8 cellular contexts compared by ENCODE assay signal in the genomic region with DNA sequence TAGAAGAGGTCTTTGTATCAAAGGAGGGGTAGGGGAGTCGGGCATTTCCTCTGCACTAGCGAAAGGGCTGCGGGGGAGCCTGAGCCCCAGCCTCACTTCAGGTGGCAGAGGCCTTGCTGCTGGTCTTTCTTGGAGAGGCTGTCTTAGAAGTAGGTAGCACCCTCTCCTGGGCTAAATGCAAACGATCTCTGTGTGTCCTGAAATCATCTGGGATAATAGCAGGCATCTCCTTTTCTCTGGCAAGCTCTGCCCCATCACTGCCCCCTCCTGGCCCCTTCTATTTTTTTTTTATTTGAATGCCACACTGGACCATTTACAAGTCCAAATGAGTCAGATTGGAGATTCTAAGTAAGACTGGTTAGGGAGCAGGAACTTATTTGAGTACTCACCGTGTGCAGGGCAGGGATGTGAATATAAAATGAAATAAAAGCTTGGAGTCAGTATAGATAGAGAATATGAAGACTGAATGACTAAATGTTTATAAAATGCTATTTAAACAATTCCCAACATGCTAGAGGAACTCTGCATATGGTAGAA.
DNase-seq lines count a peak whose midpoint lies in the region; ATAC-seq and TF ChIP-seq lines count a peak whose summit lies in the region.

No MANE protein-coding gene starts in this region.

- WGBS in aorta, 2 donors = 48 to 49% methylated on average over 5 of the region's 5 CpGs

- H3K27ac ChIP-seq in naive thymus-derived CD4-positive, alpha-beta T cell (ENCODE audit: low read depth, low read length) = no peak overlapping the region
- no peak overlapping the region for H3K27ac ChIP-seq in aorta (ENCODE audit: low read depth in 1 of 2, low read length in 2 of 2)

- CTCF ChIA-PET in activated CD4-positive, alpha-beta memory T cell treated with anti-CD3 and anti-CD28 coated beads, Interleukin-2, amount 10 ng/mL, durations not matched to agents 7 days and 5 days (lab: Charles Lee) = interaction anchor here (0.9 to 2.4 kb wide), 6 partner anchors 25 to 397 kb away, joined by 3 to 9 read pairs (median 3); a partner anchor contains a TSS
- CTCF ChIA-PET in naive thymus-derived CD4-positive, alpha-beta T cell (lab: Charles Lee) = interaction anchor here (0.6 to 1.5 kb wide), 4 partner anchors 42 to 396 kb away, joined by 3 to 6 read pairs (median 3); a partner anchor contains a TSS

- DNase-seq in D341Med (ENCODE audit: low spot score) (peak; percentile 81), HFFc6 (peak; percentile 91), NCI-H524 (lab: John Stamatoyannopoulos, UW) (peak; percentile 82 to 90), fibroblast of gingiva (ENCODE audit: low read depth) (peak; percentile 92), aorta (peak in 1 of 2 donors; percentile 53)
- peak; percentile 21 for DNase-seq in activated CD4-positive, alpha-beta memory T cell treated with anti-CD3 and anti-CD28 coated beads, Interleukin-2, amount 10 ng/mL, durations not matched to agents 7 days and 5 days
- peak in 5 of 9 donors; percentile 2 to 33 (median 20) for DNase-seq in naive thymus-derived CD4-positive, alpha-beta T cell

- no peaks in the 10 kb centered on the region for H3K9me3 ChIP-seq in naive thymus-derived CD4-positive, alpha-beta T cell (ENCODE audit: control insufficient read depth in 2 of 3, low read length in 3 of 3)
- H3K9me3 ChIP-seq in aorta (ENCODE audit: control insufficient read depth, low read length) = no peaks in the 10 kb centered on the region

- peak; percentile 96 for TF ChIP-seq CTCF in HFFc6 (IDR thresholded peaks at IDR 0.05)

- no peak overlapping the region for H3K4me3 Mint-ChIP-seq in HFFc6
- H3K4me3 Mint-ChIP-seq in activated CD4-positive, alpha-beta memory T cell treated with anti-CD3 and anti-CD28 coated beads, Interleukin-2, amount 10 ng/mL, durations not matched to agents 7 days and 5 days = no peak overlapping the region
- H3K4me3 Mint-ChIP-seq in naive thymus-derived CD4-positive, alpha-beta T cell = no peak overlapping the region

- H3K27ac Mint-ChIP-seq in HFFc6 = no peak overlapping the region
- H3K27ac Mint-ChIP-seq in activated CD4-positive, alpha-beta memory T cell treated with anti-CD3 and anti-CD28 coated beads, Interleukin-2, amount 10 ng/mL, durations not matched to agents 7 days and 5 days = no peak overlapping the region
- H3K27ac Mint-ChIP-seq in naive thymus-derived CD4-positive, alpha-beta T cell = no peak overlapping the region

- H3K4me1 ChIP-seq in naive thymus-derived CD4-positive, alpha-beta T cell (ENCODE audit: control insufficient read depth in 2 of 2, insufficient read depth in 2 of 2, low read length in 2 of 2) = no peaks in the 10 kb centered on the region
- H3K4me1 ChIP-seq in aorta (ENCODE audit: control insufficient read depth in 1 of 2, insufficient read depth in 2 of 2, low read length in 2 of 2) = no peaks in the 10 kb centered on the region

- no peaks in the 10 kb centered on the region for H3K9me3 Mint-ChIP-seq in HFFc6
- H3K9me3 Mint-ChIP-seq in activated CD4-positive, alpha-beta memory T cell treated with anti-CD3 and anti-CD28 coated beads, Interleukin-2, amount 10 ng/mL, durations not matched to agents 7 days and 5 days = no peaks in the 10 kb centered on the region
- H3K9me3 Mint-ChIP-seq in naive thymus-derived CD4-positive, alpha-beta T cell = no peaks in the 10 kb centered on the region

- H3K36me3 Mint-ChIP-seq in HFFc6 (ENCODE audit: low read depth) = no peaks in the 10 kb centered on the region
- H3K36me3 Mint-ChIP-seq in activated CD4-positive, alpha-beta memory T cell treated with anti-CD3 and anti-CD28 coated beads, Interleukin-2, amount 10 ng/mL, durations not matched to agents 7 days and 5 days (ENCODE audit: low read depth) = no peaks in the 10 kb centered on the region
- H3K36me3 Mint-ChIP-seq in naive thymus-derived CD4-positive, alpha-beta T cell = no peaks in the 10 kb centered on the region

- H3K4me1 Mint-ChIP-seq in HFFc6 (ENCODE audit: low read depth) = peaks cover 71% of the 10 kb centered on the region
- no peaks in the 10 kb centered on the region for H3K4me1 Mint-ChIP-seq in activated CD4-positive, alpha-beta memory T cell treated with anti-CD3 and anti-CD28 coated beads, Interleukin-2, amount 10 ng/mL, durations not matched to agents 7 days and 5 days
- peaks cover 0 to 20% (median 9%) of the 10 kb centered on the region in 7 donors for H3K4me1 Mint-ChIP-seq in naive thymus-derived CD4-positive, alpha-beta T cell

- peaks cover 2 to 10% of the 10 kb centered on the region in 2 donors for H3K27me3 ChIP-seq in naive thymus-derived CD4-positive, alpha-beta T cell (ENCODE audit: control insufficient read depth in 2 of 2, insufficient read depth in 2 of 2, low read length in 2 of 2)
- no peaks in the 10 kb centered on the region for H3K27me3 ChIP-seq in aorta (ENCODE audit: control insufficient read depth in 1 of 2, insufficient read depth in 2 of 2, low read length in 1 of 2)

- ATAC-seq in naive thymus-derived CD4-positive, alpha-beta T cell = peak; percentile 48
- ATAC-seq in aorta (ENCODE audit: low FRiP score) = peak; percentile 86
- ATAC-seq in GM21717 (IDR thresholded peaks at IDR 0.05; ENCODE audit: unreplicated experiment) = no peak

- H3K4me3 ChIP-seq in naive thymus-derived CD4-positive, alpha-beta T cell (ENCODE audit: low read length) = no peak overlapping the region
- H3K4me3 ChIP-seq in aorta (ENCODE audit: low read length in 2 of 2) = no peak overlapping the region

- no peaks in the 10 kb centered on the region for H3K36me3 ChIP-seq in naive thymus-derived CD4-positive, alpha-beta T cell (ENCODE audit: control insufficient read depth in 2 of 3, insufficient read depth in 3 of 3, low read length in 3 of 3)
- no peaks in the 10 kb centered on the region for H3K36me3 ChIP-seq in aorta (ENCODE audit: control insufficient read depth in 1 of 2, insufficient read depth in 2 of 2, low read length in 1 of 2)

- H3K27me3 Mint-ChIP-seq in HFFc6 (ENCODE audit: insufficient read depth) = peaks cover 2% of the 10 kb centered on the region; the same call in 1 of the 2 replicates
- H3K27me3 Mint-ChIP-seq in activated CD4-positive, alpha-beta memory T cell treated with anti-CD3 and anti-CD28 coated beads, Interleukin-2, amount 10 ng/mL, durations not matched to agents 7 days and 5 days = peaks cover 26% of the 10 kb centered on the region
- H3K27me3 Mint-ChIP-seq in naive thymus-derived CD4-positive, alpha-beta T cell = peaks cover 17 to 51% (median 25%) of the 10 kb centered on the region in 5 donors

- POLR2A ChIA-PET in activated CD4-positive, alpha-beta memory T cell treated with anti-CD3 and anti-CD28 coated beads, Interleukin-2, amount 10 ng/mL, durations not matched to agents 7 days and 5 days (lab: Charles Lee) = no interaction called here
- POLR2A ChIA-PET in naive thymus-derived CD4-positive, alpha-beta T cell (lab: Charles Lee) = no interaction called here

- intact Hi-C loops in naive thymus-derived CD4-positive, alpha-beta T cell (cut with micrococcal nuclease) = loop anchor here (1.0 to 5.0 kb wide), 2 partner anchors 397 to 557 kb away; no protein-coding TSS in a partner anchor
- intact Hi-C loops in aorta (cut with DNase I) = loop anchor here (5.0 to 10.0 kb wide), 5 partner anchors 184 to 397 kb away; a partner anchor contains a TSS
